In genomic region chr15:88568589-88568988, GRCh38 we compare ENCODE assay signal across 26 cellular contexts.
"Had no signal": no experiment of that assay in that cellular context is flagged by ENCODE, and none has a peak within 500 bp of the region (broad histone marks: within the 10 kb centered on the region; RNA-seq: fewer than 3 reads in every experiment).

No MANE protein-coding gene starts in this region.

- H3K4me2 ChIP-seq: neural progenitor cell had no signal

- DNase-seq: activated CD4-positive, alpha-beta T cell treated with anti-CD3 and anti-CD28 coated beads for 1 hour; activated CD4-positive, alpha-beta T cell treated with anti-CD3 and anti-CD28 coated beads, Interleukin-2, amount 10 ng/mL, durations not matched to agents 7 days and 5 days; activated CD8-positive, alpha-beta T cell treated with anti-CD3 and anti-CD28 coated beads for 36 hours; activated T-cell treated with anti-CD3 and anti-CD28 coated beads, Interleukin-2, amount 50 U/mL, for 4 hours; effector CD8-positive, alpha-beta T cell; erythroblast; foreskin melanocyte; heart right ventricle; midbrain; naive thymus-derived CD4-positive, alpha-beta T cell; occipital lobe; psoas muscle; sigmoid colon; small intestine; stimulated activated CD4-positive, alpha-beta T cell treated with anti-CD3 and anti-CD28 coated beads, Interleukin-4, amount 100 ng/mL, for 24 hours; substantia nigra; T-helper 9 cell; upper lobe of right lung had no signal

- H3K27ac Mint-ChIP-seq: activated CD4-positive, alpha-beta T cell treated with anti-CD3 and anti-CD28 coated beads, Interleukin-2, amount 10 ng/mL, durations not matched to agents 7 days and 5 days; activated CD8-positive, alpha-beta T cell treated with anti-CD3 and anti-CD28 coated beads for 36 hours; activated T-helper 17 cell treated with anti-CD3 and anti-CD28 coated beads, Interleukin-2, amount 50 U/mL, for 72 hours; naive thymus-derived CD4-positive, alpha-beta T cell; neural progenitor cell; stimulated activated effector memory CD8-positive, alpha-beta T cell treated with anti-CD3 and anti-CD28 coated beads, Interleukin-12 subunit alpha, Interleukin-12 subunit beta, amount 100 ng/mL, for 72 hours; stimulated activated naive CD8-positive, alpha-beta T cell treated with anti-CD3 and anti-CD28 coated beads, Interleukin-15, Interleukin-2, amounts not matched to agents 100 ng/mL and 50 ng/mL, for 24 hours; T-helper 1 cell treated with Interleukin-12 subunit alpha and Interleukin-12 subunit beta and Interleukin-4 antibody, amounts not matched to agents 30 μg/mL and 1 μg/mL, for 36 hours; WTC11 had no signal

- H3K4me1 Mint-ChIP-seq: activated CD4-positive, alpha-beta T cell treated with anti-CD3 and anti-CD28 coated beads, Interleukin-2, amount 10 ng/mL, durations not matched to agents 7 days and 5 days; activated T-helper 17 cell treated with anti-CD3 and anti-CD28 coated beads, Interleukin-2, amount 50 U/mL, for 72 hours; naive thymus-derived CD4-positive, alpha-beta T cell; stimulated activated effector memory CD8-positive, alpha-beta T cell treated with anti-CD3 and anti-CD28 coated beads, Interleukin-12 subunit alpha, Interleukin-12 subunit beta, amount 100 ng/mL, for 72 hours had no signal

- H3K9ac ChIP-seq: neural progenitor cell, parathyroid adenoma had no signal

- H2AFZ ChIP-seq: neural progenitor cell, parathyroid adenoma had no signal

- ATAC-seq: activated CD8-positive, alpha-beta T cell treated with anti-CD3 and anti-CD28 coated beads for 36 hours; activated naive CD4-positive, alpha-beta T cell treated with anti-CD3 and anti-CD28 coated beads, Interleukin-2, amount 50 U/mL, for 72 hours; activated T-cell treated with anti-CD3 and anti-CD28 coated beads, Interleukin-2, amount 50 U/mL, for 4 hours; activated T-helper 17 cell treated with anti-CD3 and anti-CD28 coated beads, Interleukin-2, amount 50 U/mL, for 72 hours; heart right ventricle; naive thymus-derived CD4-positive, alpha-beta T cell; psoas muscle; stimulated activated effector memory CD8-positive, alpha-beta T cell treated with anti-CD3 and anti-CD28 coated beads, Interleukin-12 subunit alpha, Interleukin-12 subunit beta, amount 100 ng/mL, for 72 hours; upper lobe of right lung; WTC11 had no signal

- H3K27ac ChIP-seq: heart right ventricle, neural progenitor cell, parathyroid adenoma, psoas muscle, sigmoid colon, upper lobe of right lung had no signal

- H3K9me3 ChIP-seq: heart right ventricle, psoas muscle, sigmoid colon, upper lobe of right lung had no signal

- H3K9me3 Mint-ChIP-seq: activated CD4-positive, alpha-beta T cell treated with anti-CD3 and anti-CD28 coated beads, Interleukin-2, amount 10 ng/mL, durations not matched to agents 7 days and 5 days; activated CD8-positive, alpha-beta T cell treated with anti-CD3 and anti-CD28 coated beads for 36 hours; activated naive CD4-positive, alpha-beta T cell treated with anti-CD3 and anti-CD28 coated beads, Interleukin-2, amount 50 U/mL, for 72 hours; activated T-cell treated with anti-CD3 and anti-CD28 coated beads, Interleukin-2, amount 50 U/mL, for 4 hours; activated T-helper 17 cell treated with anti-CD3 and anti-CD28 coated beads, Interleukin-2, amount 50 U/mL, for 72 hours; neural progenitor cell; stimulated activated effector memory CD8-positive, alpha-beta T cell treated with anti-CD3 and anti-CD28 coated beads, Interleukin-12 subunit alpha, Interleukin-12 subunit beta, amount 100 ng/mL, for 72 hours; stimulated activated naive CD8-positive, alpha-beta T cell treated with anti-CD3 and anti-CD28 coated beads, Interleukin-15, Interleukin-2, amounts not matched to agents 100 ng/mL and 50 ng/mL, for 24 hours; T-helper 1 cell treated with Interleukin-12 subunit alpha and Interleukin-12 subunit beta and Interleukin-4 antibody, amounts not matched to agents 30 μg/mL and 1 μg/mL, for 36 hours; WTC11 had no signal

- H3K4me3 ChIP-seq: heart right ventricle, neural progenitor cell, psoas muscle, sigmoid colon, upper lobe of right lung had no signal

- H3K27me3 ChIP-seq: heart right ventricle, neural progenitor cell, sigmoid colon, upper lobe of right lung had no signal

- H3K36me3 Mint-ChIP-seq: activated naive CD4-positive, alpha-beta T cell treated with anti-CD3 and anti-CD28 coated beads, Interleukin-2, amount 50 U/mL, for 72 hours; neural progenitor cell; stimulated activated effector memory CD8-positive, alpha-beta T cell treated with anti-CD3 and anti-CD28 coated beads, Interleukin-12 subunit alpha, Interleukin-12 subunit beta, amount 100 ng/mL, for 72 hours; WTC11 had no signal

- H3K4me3 Mint-ChIP-seq: activated CD4-positive, alpha-beta T cell treated with anti-CD3 and anti-CD28 coated beads, Interleukin-2, amount 10 ng/mL, durations not matched to agents 7 days and 5 days; activated CD8-positive, alpha-beta T cell treated with anti-CD3 and anti-CD28 coated beads for 36 hours; activated T-cell treated with anti-CD3 and anti-CD28 coated beads, Interleukin-2, amount 50 U/mL, for 4 hours; activated T-helper 17 cell treated with anti-CD3 and anti-CD28 coated beads, Interleukin-2, amount 50 U/mL, for 72 hours; naive thymus-derived CD4-positive, alpha-beta T cell; neural progenitor cell; stimulated activated effector memory CD8-positive, alpha-beta T cell treated with anti-CD3 and anti-CD28 coated beads, Interleukin-12 subunit alpha, Interleukin-12 subunit beta, amount 100 ng/mL, for 72 hours; stimulated activated naive CD8-positive, alpha-beta T cell treated with anti-CD3 and anti-CD28 coated beads, Interleukin-15, Interleukin-2, amounts not matched to agents 100 ng/mL and 50 ng/mL, for 24 hours; T-helper 1 cell treated with Interleukin-12 subunit alpha and Interleukin-12 subunit beta and Interleukin-4 antibody, amounts not matched to agents 30 μg/mL and 1 μg/mL, for 36 hours; WTC11 had no signal

- H3K4me1 ChIP-seq: parathyroid adenoma, sigmoid colon, upper lobe of right lung had no signal

- H3K27me3 Mint-ChIP-seq: stimulated activated naive CD8-positive, alpha-beta T cell treated with anti-CD3 and anti-CD28 coated beads, Interleukin-15, Interleukin-2, amounts not matched to agents 100 ng/mL and 50 ng/mL, for 24 hours had no signal

- H3K36me3 ChIP-seq: heart right ventricle, neural progenitor cell, sigmoid colon, upper lobe of right lung had no signal

- H3K79me2 ChIP-seq: parathyroid adenoma had no signal
